16 cellular contexts compared by ENCODE assay signal in genomic region chr14:50607181-50607580, GRCh38. TPM values are rescaled to one million over a fixed set of nuclear protein-coding genes. Genes with fewer than 3 reads are reported as not detected.
DNase-seq lines count a peak whose midpoint lies in the region; FAIRE-seq and TF ChIP-seq lines count a peak whose summit lies in the region.
"Had no signal": no experiment of that assay in that cellular context is flagged by ENCODE, and none has a peak within 500 bp of the region (broad histone marks: within the 10 kb centered on the region; RNA-seq: fewer than 3 reads in every experiment).

No MANE protein-coding gene starts in this region.

- peaks cover 20% of the 10 kb centered on the region for H3K4me1 ChIP-seq in osteoblast (ENCODE audit: insufficient read depth, low read length)
- H3K4me1 ChIP-seq: HAP-1 had no signal

- H4K20me1 ChIP-seq in osteoblast (ENCODE audit: insufficient read depth, low read length), result no peaks in the 10 kb centered on the region

- POLR2A ChIA-PET in GM10248 (lab: Yijun Ruan, JAX), result no interaction called here

- H3K4me2 ChIP-seq in osteoblast (ENCODE audit: insufficient read depth, low read length), result peak overlapping the region; percentile 20

- peak; percentile 92 for FAIRE-seq in urothelium cell line (lab: Jason Lieb, UNC)
- FAIRE-seq: colon had no signal

- no peaks in the 10 kb centered on the region for H3K27me3 ChIP-seq in osteoblast (ENCODE audit: insufficient read depth, low read length)
- H3K27me3 ChIP-seq: SJCRH30 had no signal

- peak; percentile 42 for DNase-seq in stimulated activated naive CD4-positive, alpha-beta T cell treated with Interleukin-2 at 50 U/mL for 16 hours (lab: John Stamatoyannopoulos, UW)
- no peak for DNase-seq in stimulated activated naive CD4-positive, alpha-beta T cell (lab: John Stamatoyannopoulos, UW)
- DNase-seq in activated naive CD4-positive, alpha-beta T cell treated with anti-CD3 and anti-CD28 coated beads, Interleukin-2, amount 50 U/mL, for 16 hours, result peak; percentile 21
- DNase-seq in osteoblast (ENCODE audit: insufficient read length, low spot score, missing footprints) (peak; percentile 23), urothelium cell line (ENCODE audit: low spot score) (no peak), CD1c-positive myeloid dendritic cell (ENCODE audit: extremely low spot score) (no peak), NOMO-1 (lab: John Stamatoyannopoulos, UW; ENCODE audit: unreplicated experiment in 2 of 2) (no peak), GM10248 (ENCODE audit: extremely low spot score) (no peak)
- DNase-seq: C1 segment of cervical spinal cord, NCI-H1930, NCI-H774, nucleus accumbens, SJCRH30 had no signal

- H2AFZ ChIP-seq in osteoblast (ENCODE audit: low read length), result peak overlapping the region; percentile 48

- CTCF ChIA-PET in GM10248 (lab: Yijun Ruan, JAX), result interaction anchor here (1.1 to 3.5 kb wide), 6 partner anchors 8 to 253 kb away, joined by 3 to 19 read pairs (median 6); no protein-coding TSS in a partner anchor

- TF ChIP-seq CTCF in osteoblast (IDR thresholded peaks at IDR 0.05; ENCODE audit: extremely low read depth, low read depth, low read length) (no peak), GM10248 (IDR thresholded peaks at IDR 0.05; ENCODE audit: control extremely low read depth, extremely low read depth, low read depth, missing control alignments) (no peak)

- H3K27ac ChIP-seq in osteoblast (ENCODE audit: low read depth, low read length), result peak overlapping the region; percentile 74
- H3K27ac ChIP-seq: HL-60, SJCRH30 had no signal

- no peaks in the 10 kb centered on the region for H3K9me3 ChIP-seq in osteoblast (ENCODE audit: low read depth, low read length)
- H3K9me3 ChIP-seq: HAP-1, SJCRH30 had no signal

- H3K4me3 ChIP-seq in osteoblast (ENCODE audit: insufficient read depth, low read length), result no peak overlapping the region
- H3K4me3 ChIP-seq: HAP-1, SJCRH30 had no signal

- H3K79me2 ChIP-seq in osteoblast (ENCODE audit: insufficient read depth, low read length), result no peaks in the 10 kb centered on the region

- no peaks in the 10 kb centered on the region for H3K36me3 ChIP-seq in osteoblast (ENCODE audit: insufficient read depth, low read length)
- H3K36me3 ChIP-seq: HAP-1, SJCRH30 had no signal

RNA-seq across cellular contexts. Expression of gene ATL1, which starts 47.2 kb away (rescaled TPM):
- 6.5 and 8.5 TPM in 2 replicates for total RNA-seq in osteoblast

Comparison
In these comparisons a context has a peak if more than half of its experiments do, and no peak if none do; other contexts are left out.
1. DNase-seq: peak in stimulated activated naive CD4-positive, alpha-beta T cell treated with Interleukin-2 at 50 U/mL for 16 hours (single experiment), activated naive CD4-positive, alpha-beta T cell treated with anti-CD3 and anti-CD28 coated beads, Interleukin-2, amount 50 U/mL, for 16 hours (single experiment) and osteoblast (single experiment); none in stimulated activated naive CD4-positive, alpha-beta T cell (0 of 6), urothelium cell line (single experiment), CD1c-positive myeloid dendritic cell (single experiment), NOMO-1 (0 of 2) and GM10248 (single experiment).